In genomic region chr12:19981944-19982343, GRCh38 we compare ENCODE assay signal across 10 cellular contexts.
"Had no signal": no experiment of that assay in that cellular context is flagged by ENCODE, and none has a peak within 500 bp of the region (broad histone marks: within the 10 kb centered on the region; RNA-seq: fewer than 3 reads in every experiment).

No MANE protein-coding gene starts in this region.

- ATAC-seq: HCT116, K562 had no signal

- H3K36me3 ChIP-seq: HAP-1 had no signal

- H3K4me3 Mint-ChIP-seq: HFFc6 had no signal

- H3K4me3 ChIP-seq: GM23248, HAP-1, K562 had no signal

- H3K4me1 ChIP-seq: HAP-1 had no signal

- DNase-seq: GM23248, GOT3, HFFc6, IMR-90, KG1 had no signal

- H3K27ac Mint-ChIP-seq: HFFc6 had no signal

- H3K27ac ChIP-seq: GM23248 had no signal

- FAIRE-seq: H54, HTR-8/SVneo, K562 had no signal

- H3K9me3 ChIP-seq: HAP-1 had no signal
